In the genomic region with DNA sequence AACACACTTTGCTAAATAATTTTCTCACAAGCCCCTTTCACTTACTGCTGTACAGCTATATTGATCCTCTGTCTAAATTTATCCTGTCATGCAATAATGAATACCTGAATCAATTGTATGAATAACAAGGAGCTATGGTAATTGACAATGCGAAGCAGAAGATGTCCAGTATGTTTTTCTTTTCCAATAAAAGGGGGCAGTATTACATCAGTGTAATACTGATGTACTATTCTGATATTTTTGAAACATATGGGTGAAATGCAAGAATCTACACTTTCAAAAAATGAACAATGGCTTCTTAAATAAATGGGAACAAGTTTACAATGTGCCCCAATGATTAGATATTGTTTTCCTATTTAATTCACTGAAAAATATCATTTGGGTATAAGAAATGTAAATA, we compare ENCODE assay signal across 16 cellular contexts.
DNase-seq lines count a peak whose midpoint lies in the region; ATAC-seq, FAIRE-seq and TF ChIP-seq lines count a peak whose summit lies in the region.
"Had no signal": no experiment of that assay in that cellular context is flagged by ENCODE, and none has a peak within 500 bp of the region (broad histone marks: within the 10 kb centered on the region; RNA-seq: fewer than 3 reads in every experiment).

No MANE protein-coding gene starts in this region.

- H3K27ac Mint-ChIP-seq in chondrocyte (ENCODE audit: unreplicated experiment) = no peak overlapping the region
- H3K27ac Mint-ChIP-seq in activated T-helper 17 cell treated with anti-CD3 and anti-CD28 coated beads, Interleukin-2, amount 50 U/mL, for 72 hours = no peak overlapping the region
- H3K27ac Mint-ChIP-seq: CD4-positive, CD25-positive, alpha-beta regulatory T cell; GM23338 had no signal

- H3K4me1 ChIP-seq in A673 (ENCODE audit: insufficient read depth, low read length, poor library complexity, severe bottlenecking) = peaks cover 6% of the 10 kb centered on the region
- no peaks in the 10 kb centered on the region for H3K4me1 ChIP-seq in liver (ENCODE audit: control insufficient read depth in 4 of 4, insufficient read depth in 4 of 4, low read length in 3 of 4)
- H3K4me1 ChIP-seq: BLaER1 had no signal

- H3K27me3 ChIP-seq in A673 (replicated peaks; ENCODE audit: insufficient read depth, low read depth, low read length, poor library complexity) (no peaks in the 10 kb centered on the region), liver (ENCODE audit: control insufficient read depth in 4 of 4, insufficient read depth in 4 of 4, low read length in 3 of 4) (no peaks in the 10 kb centered on the region)
- H3K27me3 ChIP-seq: BLaER1 had no signal

- no peak for FAIRE-seq in D721Med (lab: Jason Lieb, UNC)
- FAIRE-seq: GM12878, GM18507 had no signal

- no peak for ATAC-seq in HG03342 (IDR thresholded peaks at IDR 0.05; ENCODE audit: unreplicated experiment)
- no peak for ATAC-seq in activated T-helper 17 cell treated with anti-CD3 and anti-CD28 coated beads, Interleukin-2, amount 50 U/mL, for 72 hours (replicated peaks)
- ATAC-seq: GM12878, GM23338 had no signal

- H3K27me3 Mint-ChIP-seq in chondrocyte (ENCODE audit: low read depth) = no peaks in the 10 kb centered on the region
- H3K27me3 Mint-ChIP-seq in activated T-helper 17 cell treated with anti-CD3 and anti-CD28 coated beads, Interleukin-2, amount 50 U/mL, for 72 hours = no peaks in the 10 kb centered on the region
- H3K27me3 Mint-ChIP-seq: CD4-positive, CD25-positive, alpha-beta regulatory T cell had no signal

- 87% methylated on average over 1 of the region's 1 CpG for WGBS in liver

- H3K9me3 ChIP-seq in A673 (ENCODE audit: low read depth, low read length, poor library complexity, severe bottlenecking) (no peaks in the 10 kb centered on the region), liver (ENCODE audit: control insufficient read depth in 4 of 4, low read length in 3 of 4) (no peaks in the 10 kb centered on the region)
- H3K9me3 ChIP-seq: BLaER1 had no signal

- H3K27ac ChIP-seq in A673 (ENCODE audit: low read depth, low read length, poor library complexity, severe bottlenecking) (no peak overlapping the region), liver (ENCODE audit: low read depth in 1 of 2, low read length in 2 of 2) (no peak overlapping the region)
- H3K27ac ChIP-seq: BLaER1 had no signal

- H3K36me3 ChIP-seq in A673 (ENCODE audit: insufficient read depth, low read length, poor library complexity, severe bottlenecking) (no peaks in the 10 kb centered on the region), liver (ENCODE audit: control insufficient read depth in 4 of 4, insufficient read depth in 3 of 4, low read depth in 1 of 4, low read length in 3 of 4) (peaks cover 0 to 6% (median under 1%) of the 10 kb centered on the region in 4 donors)
- H3K36me3 ChIP-seq: BLaER1 had no signal

- no peaks in the 10 kb centered on the region for H3K9me3 Mint-ChIP-seq in chondrocyte (ENCODE audit: low read depth)
- no peaks in the 10 kb centered on the region for H3K9me3 Mint-ChIP-seq in activated T-helper 17 cell treated with anti-CD3 and anti-CD28 coated beads, Interleukin-2, amount 50 U/mL, for 72 hours
- H3K9me3 Mint-ChIP-seq: GM23338 had no signal

- BruUV-seq in A673 (replicated peaks; lab: Mats Ljungman, UMichigan) = no TSS peak

- H3K4me3 ChIP-seq in A673 (ENCODE audit: low read depth, low read length, poor library complexity, severe bottlenecking) = no peak overlapping the region
- no peak overlapping the region for H3K4me3 ChIP-seq in liver (ENCODE audit: low read depth in 1 of 3, low read length in 3 of 3)
- H3K4me3 ChIP-seq: BLaER1, GM12878, GM23338 had no signal

- CTCF ChIA-PET in A673 (lab: Charles Lee) = interaction anchor here (0.6 kb wide), 1 partner anchor 84 kb away, joined by 3 read pairs; no protein-coding TSS in a partner anchor

- no peak overlapping the region for H3K4me3 Mint-ChIP-seq in chondrocyte (ENCODE audit: unreplicated experiment)
- H3K4me3 Mint-ChIP-seq in activated T-helper 17 cell treated with anti-CD3 and anti-CD28 coated beads, Interleukin-2, amount 50 U/mL, for 72 hours = no peak overlapping the region
- H3K4me3 Mint-ChIP-seq: CD4-positive, CD25-positive, alpha-beta regulatory T cell; GM23338 had no signal

- peaks cover 10% of the 10 kb centered on the region for H3K4me1 Mint-ChIP-seq in chondrocyte (ENCODE audit: low read depth)
- no peaks in the 10 kb centered on the region for H3K4me1 Mint-ChIP-seq in activated T-helper 17 cell treated with anti-CD3 and anti-CD28 coated beads, Interleukin-2, amount 50 U/mL, for 72 hours
- H3K4me1 Mint-ChIP-seq: CD4-positive, CD25-positive, alpha-beta regulatory T cell had no signal

- intact Hi-C loops in A673 (cut with micrococcal nuclease; ENCODE audit: unreplicated experiment) = no loop called here

- H3K9ac ChIP-seq in liver (ENCODE audit: low read depth in 1 of 2, low read length in 2 of 2) = no peak overlapping the region
- H3K9ac ChIP-seq: BLaER1 had no signal

- peaks cover 10% of the 10 kb centered on the region for H3K36me3 Mint-ChIP-seq in chondrocyte (ENCODE audit: low read depth)
- no peaks in the 10 kb centered on the region for H3K36me3 Mint-ChIP-seq in activated T-helper 17 cell treated with anti-CD3 and anti-CD28 coated beads, Interleukin-2, amount 50 U/mL, for 72 hours (ENCODE audit: low read depth)
- H3K36me3 Mint-ChIP-seq: CD4-positive, CD25-positive, alpha-beta regulatory T cell had no signal

- 0 out of 2 replicates have a peak, but pooled peaks have one; percentile 18 for TF ChIP-seq CTCF in A673 (conservative IDR thresholded peaks at IDR 0.05; ENCODE audit: low read depth, low read length)
- TF ChIP-seq CTCF in D721Med (IDR thresholded peaks at IDR 0.05; ENCODE audit: insufficient read depth, missing control alignments) = peak; percentile 9
- TF ChIP-seq CTCF in chondrocyte (IDR thresholded peaks at IDR 0.05) = peak; percentile 61
- no peak for TF ChIP-seq CTCF in liver (IDR thresholded peaks at IDR 0.05; ENCODE audit: low read depth, low read length, missing input control)

- POLR2A ChIA-PET in A673 (lab: Charles Lee; ENCODE audit: low non-redundant PET) = interaction anchor here (0.7 kb wide), 1 partner anchor 441 kb away, joined by 3 read pairs; no protein-coding TSS in a partner anchor

- DNase-seq in A673 (ENCODE audit: low spot score) (no peak), D721Med (ENCODE audit: insufficient read length, low spot score) (no peak), chondrocyte (ENCODE audit: low spot score) (no peak), glomerular visceral epithelial cell (ENCODE audit: extremely low spot score) (no peak)
- DNase-seq: AML-193; Calu3; CD4-positive, CD25-positive, alpha-beta regulatory T cell; DMS79; H7 had no signal

- TF ChIP-seq RAD21 in liver (IDR thresholded peaks at IDR 0.05) = peak; percentile 30 to 56

TF ChIP-seq in liver, 16 proteins besides CTCF, POLR2A, EP300 and RAD21:
- TF ChIP-seq NR2F2 (IDR thresholded peaks at IDR 0.05) (no peak), HNF4A (conservative IDR thresholded peaks at IDR 0.05) (no peak), RXRA (IDR thresholded peaks at IDR 0.05) (no peak), YY1 (IDR thresholded peaks at IDR 0.05) (no peak), GABPA (IDR thresholded peaks at IDR 0.05 in 1 of 2, conservative IDR thresholded peaks at IDR 0.05 in 1 of 2) (no peak), FOXA2 (IDR thresholded peaks at IDR 0.05) (no peak), JUND (IDR thresholded peaks at IDR 0.05) (no peak), HNF4G (IDR thresholded peaks at IDR 0.05) (no peak), MAX (IDR thresholded peaks at IDR 0.05) (no peak), SP1 (IDR thresholded peaks at IDR 0.05) (no peak), EGR1 (IDR thresholded peaks at IDR 0.05; ENCODE audit: low read depth in 2 of 2) (no peak), TAF1 (conservative IDR thresholded peaks at IDR 0.05) (no peak)
- TF ChIP-seq, protein P1, sequence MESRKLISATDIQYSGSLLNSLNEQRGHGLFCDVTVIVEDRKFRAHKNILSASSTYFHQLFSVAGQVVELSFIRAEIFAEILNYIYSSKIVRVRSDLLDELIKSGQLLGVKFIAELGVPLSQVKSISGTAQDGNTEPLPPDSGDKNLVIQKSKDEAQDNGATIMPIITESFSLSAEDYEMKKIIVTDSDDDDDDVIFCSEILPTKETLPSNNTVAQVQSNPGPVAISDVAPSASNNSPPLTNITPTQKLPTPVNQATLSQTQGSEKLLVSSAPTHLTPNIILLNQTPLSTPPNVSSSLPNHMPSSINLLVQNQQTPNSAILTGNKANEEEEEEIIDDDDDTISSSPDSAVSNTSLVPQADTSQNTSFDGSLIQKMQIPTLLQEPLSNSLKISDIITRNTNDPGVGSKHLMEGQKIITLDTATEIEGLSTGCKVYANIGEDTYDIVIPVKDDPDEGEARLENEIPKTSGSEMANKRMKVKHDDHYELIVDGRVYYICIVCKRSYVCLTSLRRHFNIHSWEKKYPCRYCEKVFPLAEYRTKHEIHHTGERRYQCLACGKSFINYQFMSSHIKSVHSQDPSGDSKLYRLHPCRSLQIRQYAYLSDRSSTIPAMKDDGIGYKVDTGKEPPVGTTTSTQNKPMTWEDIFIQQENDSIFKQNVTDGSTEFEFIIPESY (IDR thresholded peaks at IDR 0.05) = no peak
- TF ChIP-seq, protein P2, sequence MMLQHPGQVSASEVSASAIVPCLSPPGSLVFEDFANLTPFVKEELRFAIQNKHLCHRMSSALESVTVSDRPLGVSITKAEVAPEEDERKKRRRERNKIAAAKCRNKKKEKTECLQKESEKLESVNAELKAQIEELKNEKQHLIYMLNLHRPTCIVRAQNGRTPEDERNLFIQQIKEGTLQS (IDR thresholded peaks at IDR 0.05) = no peak
